8 cellular contexts compared by ENCODE assay signal in the genomic region with DNA sequence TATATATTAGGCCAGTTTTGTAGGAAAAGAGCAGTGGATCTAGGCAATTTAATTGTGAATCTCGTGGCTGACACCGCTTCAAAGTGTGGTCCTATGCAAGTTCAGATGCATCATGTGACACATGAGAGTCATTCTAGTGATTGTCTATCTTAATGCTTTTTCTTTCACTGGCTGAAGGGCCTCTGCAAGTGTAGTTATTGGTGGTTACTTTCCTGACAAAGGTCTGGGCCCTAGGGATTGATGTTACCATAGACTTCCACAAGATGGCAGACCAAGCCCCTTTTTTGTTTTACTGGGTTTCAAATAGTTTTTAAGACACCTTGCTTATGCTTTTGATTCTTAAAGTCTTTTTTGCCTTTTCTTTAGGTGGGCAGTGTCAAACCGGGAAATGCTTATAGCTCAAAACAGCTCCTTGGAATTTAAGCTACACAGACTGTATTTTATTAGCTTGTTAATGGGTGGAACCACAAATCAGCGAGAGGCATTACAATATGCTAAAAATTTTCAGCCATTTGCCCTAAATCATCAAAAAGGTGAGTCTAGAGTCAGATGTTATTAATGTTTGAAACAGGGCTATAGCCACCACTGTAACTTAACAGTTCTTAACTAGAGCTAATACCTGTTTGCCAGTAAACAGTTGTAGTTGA. TPM values are rescaled to one million over a fixed set of nuclear protein-coding genes. Genes with fewer than 3 reads are reported as not detected.
DNase-seq lines count a peak whose midpoint lies in the region; ATAC-seq and TF ChIP-seq lines count a peak whose summit lies in the region.

No MANE protein-coding gene starts in this region.

- H3K36me3 Mint-ChIP-seq in activated CD8-positive, alpha-beta T cell treated with anti-CD3 and anti-CD28 coated beads for 36 hours (ENCODE audit: low read depth) = peaks cover 39% of the 10 kb centered on the region
- H3K36me3 Mint-ChIP-seq in progenitor cell of endocrine pancreas (ENCODE audit: insufficient read depth) = peaks cover 10% of the 10 kb centered on the region

- no peaks in the 10 kb centered on the region for H3K9me3 Mint-ChIP-seq in activated CD8-positive, alpha-beta T cell treated with anti-CD3 and anti-CD28 coated beads for 36 hours
- H3K9me3 Mint-ChIP-seq in progenitor cell of endocrine pancreas (ENCODE audit: low read depth) = no peaks in the 10 kb centered on the region

- POLR2A ChIA-PET in activated CD8-positive, alpha-beta T cell treated with anti-CD3 and anti-CD28 coated beads for 36 hours (lab: Charles Lee) = interaction anchor here (0.6 to 2.0 kb wide), 8 partner anchors 14 to 529 kb away, joined by 3 to 8 read pairs (median 3); no protein-coding TSS in a partner anchor

- peaks cover 39% of the 10 kb centered on the region for H3K4me1 Mint-ChIP-seq in activated CD8-positive, alpha-beta T cell treated with anti-CD3 and anti-CD28 coated beads for 36 hours (ENCODE audit: low read depth)
- peaks cover 2% of the 10 kb centered on the region for H3K4me1 Mint-ChIP-seq in progenitor cell of endocrine pancreas (ENCODE audit: low read depth)

- peak; percentile 75 for TF ChIP-seq CTCF in activated CD8-positive, alpha-beta T cell treated with anti-CD3 and anti-CD28 coated beads for 36 hours (IDR thresholded peaks at IDR 0.05)
- peak; percentile 69 for TF ChIP-seq CTCF in progenitor cell of endocrine pancreas (IDR thresholded peaks at IDR 0.05; ENCODE audit: unreplicated experiment)

- no peaks in the 10 kb centered on the region for H3K27me3 Mint-ChIP-seq in activated CD8-positive, alpha-beta T cell treated with anti-CD3 and anti-CD28 coated beads for 36 hours
- no peaks in the 10 kb centered on the region for H3K27me3 Mint-ChIP-seq in progenitor cell of endocrine pancreas

- H3K4me3 Mint-ChIP-seq in activated CD8-positive, alpha-beta T cell treated with anti-CD3 and anti-CD28 coated beads for 36 hours = no peak overlapping the region
- H3K4me3 Mint-ChIP-seq in progenitor cell of endocrine pancreas (ENCODE audit: low read depth) = no peak overlapping the region

- peak overlapping the region; percentile 79 for H3K27ac Mint-ChIP-seq in activated CD8-positive, alpha-beta T cell treated with anti-CD3 and anti-CD28 coated beads for 36 hours
- peak overlapping the region; percentile 77 for H3K27ac Mint-ChIP-seq in progenitor cell of endocrine pancreas

- CTCF ChIA-PET in activated CD8-positive, alpha-beta T cell treated with anti-CD3 and anti-CD28 coated beads for 36 hours (lab: Charles Lee) = interaction anchor here (0.7 to 10.6 kb wide), 24 partner anchors 10 to 544 kb away, joined by 3 to 123 read pairs (median 6); a partner anchor contains a TSS

- DNase-seq in DMS53 treated with DMSO at 0.1 percent for 48 hours (lab: John Stamatoyannopoulos, UW; ENCODE audit: unreplicated experiment) (peak; percentile 71), NCI-H1105 (lab: John Stamatoyannopoulos, UW) (peak; percentile 16), globus pallidus (ENCODE audit: low spot score) (peak; percentile 48), progenitor cell of endocrine pancreas (ENCODE audit: low spot score, unreplicated experiment) (no peak)
- peak; percentile 69 for DNase-seq in activated CD8-positive, alpha-beta T cell treated with anti-CD3 and anti-CD28 coated beads for 36 hours

- intact Hi-C loops in activated CD8-positive, alpha-beta T cell treated with anti-CD3 and anti-CD28 coated beads for 36 hours (cut with micrococcal nuclease) = loop anchor here (2.0 kb wide), 1 partner anchor 42 kb away; no protein-coding TSS in a partner anchor

- ATAC-seq in GM21447 (IDR thresholded peaks at IDR 0.05; ENCODE audit: unreplicated experiment) (peak; percentile 65), GM19452 (IDR thresholded peaks at IDR 0.05; ENCODE audit: unreplicated experiment) (no peak), GM21381 (IDR thresholded peaks at IDR 0.05; ENCODE audit: unreplicated experiment) (no peak)
- peak; percentile 95 for ATAC-seq in activated CD8-positive, alpha-beta T cell treated with anti-CD3 and anti-CD28 coated beads for 36 hours

RNA-seq across cellular contexts. Expression of a gene that starts 25.9 kb away (rescaled TPM):
- total RNA-seq in activated CD8-positive, alpha-beta T cell treated with anti-CD3 and anti-CD28 coated beads for 36 hours = 100 to 1,000 TPM; 419 to 432 TPM
- 0.13 and 0.19 TPM in 2 replicates for total RNA-seq in progenitor cell of endocrine pancreas

RNA-seq across cellular contexts. Expression of a gene that starts 44.7 kb away (rescaled TPM):
- total RNA-seq in activated CD8-positive, alpha-beta T cell treated with anti-CD3 and anti-CD28 coated beads for 36 hours = 10 to 100 TPM; 56.5 to 57.3 TPM
- 49.6 and 49.9 TPM in 2 replicates for total RNA-seq in progenitor cell of endocrine pancreas

Comparison
In these comparisons a context has a peak if more than half of its experiments do, and no peak if none do; other contexts are left out.
1. ATAC-seq: peak in GM21447 (single experiment) and activated CD8-positive, alpha-beta T cell treated with anti-CD3 and anti-CD28 coated beads for 36 hours (single experiment); none in GM19452 (single experiment) and GM21381 (single experiment).
2. RNA of a gene that starts 25.9 kb away (total RNA-seq): 419 to 432 TPM in activated CD8-positive, alpha-beta T cell treated with anti-CD3 and anti-CD28 coated beads for 36 hours; 0.13 to 0.19 TPM in progenitor cell of endocrine pancreas; every median in the first group is over 100 times any median in the second.